1 cellular context compared by ENCODE assay signal in genomic region chr2:168149431-168149830, GRCh38.
TF ChIP-seq lines count a peak whose summit lies in the region.

No MANE protein-coding gene starts in this region.

TF ChIP-seq in HepG2, 621 proteins besides CTCF, POLR2A, EP300 and RAD21 (continued from another document and continues in another):
- no peak for TF ChIP-seq KLF12 (CRISPR knock-in tag; IDR thresholded peaks at IDR 0.05; ENCODE audit: borderline replicate concordance)
- TF ChIP-seq IRX3 (CRISPR knock-in tag; IDR thresholded peaks at IDR 0.05; ENCODE audit: borderline replicate concordance, low read depth) = no peak
- no peak for TF ChIP-seq YY1 (IDR thresholded peaks at IDR 0.05; ENCODE audit: insufficient read depth, insufficient replicate concordance, low read depth, low read length)
- TF ChIP-seq AGO2 (optimal IDR thresholded peaks at IDR 0.05; ENCODE audit: low read depth, low read length) = no peak
- TF ChIP-seq KLF15 (CRISPR knock-in tag; IDR thresholded peaks at IDR 0.05; ENCODE audit: borderline replicate concordance) = no peak
- no peak for TF ChIP-seq RARG (CRISPR knock-in tag; IDR thresholded peaks at IDR 0.05; ENCODE audit: low read depth)
- TF ChIP-seq ZNF263 (CRISPR knock-in tag; IDR thresholded peaks at IDR 0.05) = no peak
- no peak for TF ChIP-seq DZIP1 (CRISPR knock-in tag; IDR thresholded peaks at IDR 0.05)
- TF ChIP-seq FOSL2 (CRISPR knock-in tag; IDR thresholded peaks at IDR 0.05) = peak; percentile 65
- TF ChIP-seq ZNF33B (CRISPR knock-in tag; IDR thresholded peaks at IDR 0.05) = no peak
- TF ChIP-seq PHF20 (CRISPR knock-in tag; IDR thresholded peaks at IDR 0.05) = no peak
- TF ChIP-seq SOX5 (CRISPR knock-in tag; IDR thresholded peaks at IDR 0.05; ENCODE audit: borderline replicate concordance) = no peak
- TF ChIP-seq FOXO4 (CRISPR knock-in tag; conservative IDR thresholded peaks at IDR 0.05) = no peak
- no peak for TF ChIP-seq BRF2 (CRISPR knock-in tag; IDR thresholded peaks at IDR 0.05)
- no peak for TF ChIP-seq GLMP (CRISPR knock-in tag; IDR thresholded peaks at IDR 0.05; ENCODE audit: borderline replicate concordance)
- TF ChIP-seq CREBL2 (CRISPR knock-in tag; IDR thresholded peaks at IDR 0.05; ENCODE audit: borderline replicate concordance) = no peak
- TF ChIP-seq ZBTB46 (CRISPR knock-in tag; IDR thresholded peaks at IDR 0.05; ENCODE audit: borderline replicate concordance) = no peak
- no peak for TF ChIP-seq ZNF7 (CRISPR knock-in tag; IDR thresholded peaks at IDR 0.05)
- no peak for TF ChIP-seq HNRNPUL1 (IDR thresholded peaks at IDR 0.05; ENCODE audit: low read depth, low read length)
- TF ChIP-seq MTA1 (CRISPR knock-in tag; IDR thresholded peaks at IDR 0.05; ENCODE audit: borderline replicate concordance) = no peak
- TF ChIP-seq ZNF276 (CRISPR knock-in tag; IDR thresholded peaks at IDR 0.05; ENCODE audit: low read depth) = no peak
- TF ChIP-seq ZKSCAN1 (IDR thresholded peaks at IDR 0.05; ENCODE audit: low read length) = no peak
- no peak for TF ChIP-seq CREB3 (CRISPR knock-in tag; IDR thresholded peaks at IDR 0.05)
- no peak for TF ChIP-seq ZBTB33 (CRISPR knock-in tag; IDR thresholded peaks at IDR 0.05)
- TF ChIP-seq ZNF296 (CRISPR knock-in tag; conservative IDR thresholded peaks at IDR 0.05) = no peak
- TF ChIP-seq ZBTB43 (CRISPR knock-in tag; conservative IDR thresholded peaks at IDR 0.05) = no peak
- TF ChIP-seq BCL6 (CRISPR knock-in tag; IDR thresholded peaks at IDR 0.05) = no peak; the same call in 1 of the 2 replicates
- no peak for TF ChIP-seq NFYB (CRISPR knock-in tag; IDR thresholded peaks at IDR 0.05)
- no peak for TF ChIP-seq ZNF512B (CRISPR knock-in tag; IDR thresholded peaks at IDR 0.05; ENCODE audit: borderline replicate concordance)
- no peak for TF ChIP-seq ZNF891 (CRISPR knock-in tag; IDR thresholded peaks at IDR 0.05)
- TF ChIP-seq PAF1 (CRISPR knock-in tag; IDR thresholded peaks at IDR 0.05) = no peak
- no peak for TF ChIP-seq SNAPC2 (CRISPR knock-in tag; IDR thresholded peaks at IDR 0.05)
- TF ChIP-seq CEBPB (IDR thresholded peaks at IDR 0.05; ENCODE audit: borderline replicate concordance, low read depth, low read length) = peak; percentile 85; the same call in 1 of the 2 replicates
- TF ChIP-seq ZNF280B (CRISPR knock-in tag; IDR thresholded peaks at IDR 0.05; ENCODE audit: borderline replicate concordance) = no peak
- no peak for TF ChIP-seq RORA (CRISPR knock-in tag; IDR thresholded peaks at IDR 0.05)
